16 cellular contexts compared by ENCODE assay signal in genomic region chr14:95163666-95164065, GRCh38.
"Had no signal": no experiment of that assay in that cellular context is flagged by ENCODE, and none has a peak within 500 bp of the region (broad histone marks: within the 10 kb centered on the region; RNA-seq: fewer than 3 reads in every experiment).

No MANE protein-coding gene starts in this region.

- H3K4me3 Mint-ChIP-seq: effector memory CD8-positive, alpha-beta T cell; naive thymus-derived CD8-positive, alpha-beta T cell had no signal

- H3K4me1 ChIP-seq: vagina had no signal

- H3K9me3 ChIP-seq: mucosa of descending colon, ovary, upper lobe of right lung, vagina had no signal

- H3K36me3 ChIP-seq: heart left ventricle, ovary, upper lobe of right lung, vagina had no signal

- H3K27ac Mint-ChIP-seq: effector memory CD8-positive, alpha-beta T cell had no signal

- H3K4me3 ChIP-seq: heart left ventricle, mucosa of descending colon, ovary, smooth muscle cell, tibial nerve, upper lobe of right lung, vagina had no signal

- H3K27ac ChIP-seq: ovary, tibial nerve, upper lobe of right lung, vagina had no signal

- DNase-seq: cortex of kidney; effector memory CD8-positive, alpha-beta T cell; heart left ventricle; hypothalamus; kidney glomerular epithelial cell; mammary epithelial cell; mucosa of descending colon; naive thymus-derived CD8-positive, alpha-beta T cell; ovary; right cardiac atrium; stimulated activated CD4-positive, alpha-beta T cell treated with anti-CD3 and anti-CD28 coated beads, Interleukin-2, amount 100 ng/mL, for 48 hours; stimulated activated naive CD4-positive, alpha-beta T cell treated with Interleukin-2 at 50 U/mL for 16 hours; upper lobe of right lung had no signal

- ATAC-seq: effector memory CD8-positive, alpha-beta T cell; heart left ventricle; mucosa of descending colon; naive thymus-derived CD8-positive, alpha-beta T cell; right cardiac atrium had no signal

- H3K27me3 ChIP-seq: heart left ventricle, ovary, tibial nerve, upper lobe of right lung, vagina had no signal

- H3K27me3 Mint-ChIP-seq: effector memory CD8-positive, alpha-beta T cell; naive thymus-derived CD8-positive, alpha-beta T cell had no signal
